Comparison of ENCODE assay signal across 1 cellular context in genomic region chr15:75868019-75868418, GRCh38.
TF ChIP-seq lines count a peak whose summit lies in the region.

No MANE protein-coding gene starts in this region.

TF ChIP-seq in IMR-90, 13 proteins besides CTCF, POLR2A, EP300 and RAD21:
- no peak for TF ChIP-seq NFE2L2 (IDR thresholded peaks at IDR 0.05; ENCODE audit: low read depth, low read length)
- no peak for TF ChIP-seq MAZ (IDR thresholded peaks at IDR 0.05; ENCODE audit: borderline replicate concordance, low read depth, low read length)
- TF ChIP-seq SMC3 (IDR thresholded peaks at IDR 0.05; ENCODE audit: low read depth, low read length) = no peak
- no peak for TF ChIP-seq ELK1 (IDR thresholded peaks at IDR 0.05; ENCODE audit: borderline replicate concordance, low read depth, low read length)
- no peak for TF ChIP-seq RFX5 (IDR thresholded peaks at IDR 0.05; ENCODE audit: low read depth, low read length)
- no peak for TF ChIP-seq CEBPB (IDR thresholded peaks at IDR 0.05; ENCODE audit: low read depth, low read length)
- TF ChIP-seq FOS (IDR thresholded peaks at IDR 0.05; ENCODE audit: low read depth, low read length) = no peak
- no peak for TF ChIP-seq BHLHE40 (IDR thresholded peaks at IDR 0.05; ENCODE audit: low read depth, low read length)
- TF ChIP-seq RCOR1 (IDR thresholded peaks at IDR 0.05; ENCODE audit: insufficient replicate concordance, low read length) = no peak
- TF ChIP-seq MAFK (IDR thresholded peaks at IDR 0.05; ENCODE audit: low read depth, low read length) = no peak
- no peak for TF ChIP-seq USF2 (IDR thresholded peaks at IDR 0.05; ENCODE audit: low read depth, low read length)
- TF ChIP-seq CHD1 (IDR thresholded peaks at IDR 0.05; ENCODE audit: low read depth, low read length) = no peak
- no peak for TF ChIP-seq MXI1 (IDR thresholded peaks at IDR 0.05; ENCODE audit: borderline replicate concordance, low read depth, low read length)
